In the genomic region with DNA sequence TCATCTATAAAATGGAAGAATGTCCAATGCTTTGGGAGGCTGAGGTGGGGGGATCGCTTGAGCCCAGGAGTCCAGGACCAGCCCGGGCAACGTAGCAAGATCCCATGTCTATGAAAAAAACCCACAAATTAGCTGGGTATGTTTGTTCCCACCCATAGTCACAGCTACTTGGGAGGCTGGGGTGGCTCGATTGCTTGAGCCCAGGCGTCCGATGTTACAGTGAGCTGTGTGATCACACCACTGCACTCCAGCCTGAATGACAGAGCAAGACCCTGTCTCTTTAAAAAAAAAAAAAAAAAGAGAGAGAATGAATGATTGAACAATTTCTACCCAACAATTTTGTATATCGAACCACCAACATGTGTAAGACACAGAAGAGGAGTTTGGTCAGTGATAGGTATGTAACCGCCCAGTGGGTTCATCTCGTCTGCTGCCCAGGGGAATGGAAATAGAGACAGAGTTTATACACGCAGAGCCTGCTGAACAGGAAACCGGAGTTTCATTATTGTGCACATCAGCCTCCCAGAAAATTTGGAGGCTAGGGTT, we compare ENCODE assay signal across 9 cellular contexts. TPM values are rescaled to one million over a fixed set of nuclear protein-coding genes. Genes with fewer than 3 reads are reported as not detected.
DNase-seq lines count a peak whose midpoint lies in the region; TF ChIP-seq lines count a peak whose summit lies in the region.
"Had no signal": no experiment of that assay in that cellular context is flagged by ENCODE, and none has a peak within 500 bp of the region (broad histone marks: within the 10 kb centered on the region; RNA-seq: fewer than 3 reads in every experiment).

No MANE protein-coding gene starts in this region.

- CTCF ChIA-PET in CD8-positive, alpha-beta memory T cell (lab: Charles Lee) = interaction anchor here (0.7 to 1.2 kb wide), 6 partner anchors 19 to 98 kb away, joined by 3 to 5 read pairs (median 4); no protein-coding TSS in a partner anchor

- H3K36me3 Mint-ChIP-seq in CD8-positive, alpha-beta memory T cell = no peaks in the 10 kb centered on the region

- peak overlapping the region; percentile 27 to 90 (median 81) for H3K4me3 Mint-ChIP-seq in CD8-positive, alpha-beta memory T cell

- TF ChIP-seq CTCF in OCI-LY3 (IDR thresholded peaks at IDR 0.05; ENCODE audit: low read depth, low read length) = no peak
- TF ChIP-seq CTCF in parathyroid adenoma (IDR thresholded peaks at IDR 0.05) = no peak

- H3K4me1 Mint-ChIP-seq in CD8-positive, alpha-beta memory T cell = peaks cover 13 to 19% (median 14%) of the 10 kb centered on the region in 3 donors

- H3K27me3 ChIP-seq in CD8-positive, alpha-beta memory T cell (ENCODE audit: insufficient read depth, low read length, poor library complexity, severe bottlenecking) = no peaks in the 10 kb centered on the region
- H3K27me3 ChIP-seq in OCI-LY3 (ENCODE audit: low read depth, low read length) = no peaks in the 10 kb centered on the region
- no peaks in the 10 kb centered on the region for H3K27me3 ChIP-seq in esophagus (ENCODE audit: control insufficient read depth in 1 of 2, insufficient read depth in 2 of 2, low read length in 2 of 2)
- H3K27me3 ChIP-seq in parathyroid adenoma (ENCODE audit: control insufficient read depth, insufficient read depth, low read length) = no peaks in the 10 kb centered on the region

- no peaks in the 10 kb centered on the region for H3K36me3 ChIP-seq in CD8-positive, alpha-beta memory T cell (ENCODE audit: insufficient read depth, low read length)
- H3K36me3 ChIP-seq in OCI-LY3 (replicated peaks; ENCODE audit: low read depth, low read length) (no peaks in the 10 kb centered on the region), esophagus (ENCODE audit: control insufficient read depth in 2 of 2, insufficient read depth in 2 of 2, low read length in 1 of 2) (no peaks in the 10 kb centered on the region), parathyroid adenoma (ENCODE audit: control insufficient read depth, insufficient read depth, low read length) (no peaks in the 10 kb centered on the region)

- H3K4me1 ChIP-seq in CD8-positive, alpha-beta memory T cell (ENCODE audit: insufficient read depth, low read length) = peaks cover 11% of the 10 kb centered on the region
- H3K4me1 ChIP-seq in OCI-LY3 (ENCODE audit: low read length) (peaks cover 14% of the 10 kb centered on the region), esophagus (ENCODE audit: control insufficient read depth in 2 of 2, insufficient read depth in 2 of 2, low read length in 1 of 2) (peaks cover 0 to 3% of the 10 kb centered on the region in 2 donors), parathyroid adenoma (no peaks in the 10 kb centered on the region)

- POLR2A ChIA-PET in CD8-positive, alpha-beta memory T cell (lab: Charles Lee) = interaction anchor here (1.1 to 2.3 kb wide), 4 partner anchors 10 to 43 kb away, joined by 5 to 21 read pairs (median 10); a partner anchor contains a TSS

- no peaks in the 10 kb centered on the region for H3K27me3 Mint-ChIP-seq in CD8-positive, alpha-beta memory T cell

- H2AFZ ChIP-seq in OCI-LY3 (ENCODE audit: low read depth, low read length) = peak overlapping the region; percentile 87; the same call in 1 of the 2 replicates
- peak overlapping the region; percentile 83 for H2AFZ ChIP-seq in parathyroid adenoma

- no peak for DNase-seq in CD8-positive, alpha-beta memory T cell
- no peak for DNase-seq in NCI-H2171 treated with DMSO at 0.1 percent for 48 hours (lab: John Stamatoyannopoulos, UW)
- no peak for DNase-seq in Kasumi-1 (lab: John Stamatoyannopoulos, UW)
- no peak for DNase-seq in HK-2 (ENCODE audit: unreplicated experiment)
- DNase-seq in AG20443 (ENCODE audit: low spot score) = no peak
- DNase-seq: KG1 had no signal

- no peaks in the 10 kb centered on the region for H3K9me3 ChIP-seq in CD8-positive, alpha-beta memory T cell (ENCODE audit: low read length)
- H3K9me3 ChIP-seq in OCI-LY3 (ENCODE audit: insufficient read depth, low read length) (no peaks in the 10 kb centered on the region), esophagus (ENCODE audit: control insufficient read depth in 2 of 2, insufficient read depth in 1 of 2, low read depth in 1 of 2, low read length in 1 of 2) (peaks cover 0 to 2% of the 10 kb centered on the region in 2 donors), parathyroid adenoma (ENCODE audit: control insufficient read depth, low read length) (no peaks in the 10 kb centered on the region)

- H3K27ac ChIP-seq in CD8-positive, alpha-beta memory T cell (ENCODE audit: low read depth, low read length) = peak overlapping the region; percentile 76
- H3K27ac ChIP-seq in OCI-LY3 (ENCODE audit: low read length) (peak overlapping the region; percentile 64), esophagus (ENCODE audit: low read depth in 2 of 2, low read length in 1 of 2) (peak overlapping the region; percentile 11 to 93), parathyroid adenoma (peak overlapping the region; percentile 45)

- H3K9me3 Mint-ChIP-seq in CD8-positive, alpha-beta memory T cell = no peaks in the 10 kb centered on the region

- no peaks in the 10 kb centered on the region for H4K20me1 ChIP-seq in OCI-LY3 (ENCODE audit: insufficient read depth, low read length)

- peak overlapping the region; percentile 83 to 97 (median 95) for H3K27ac Mint-ChIP-seq in CD8-positive, alpha-beta memory T cell

- H3K9ac ChIP-seq in OCI-LY3 (ENCODE audit: low read length) (peak overlapping the region; percentile 92), parathyroid adenoma (no peak overlapping the region)

- peak overlapping the region; percentile 98 for H3K4me2 ChIP-seq in OCI-LY3 (ENCODE audit: low read length)
- peak overlapping the region; percentile 36 for H3K4me2 ChIP-seq in parathyroid adenoma (ENCODE audit: low read length)

- 86 to 87% methylated on average over 11 of the region's 11 CpGs for WGBS in esophagus, 2 donors

- peak overlapping the region; percentile 59 for H3K4me3 ChIP-seq in CD8-positive, alpha-beta memory T cell (ENCODE audit: low read length)
- H3K4me3 ChIP-seq in OCI-LY3 (ENCODE audit: low read length) (peak overlapping the region; percentile 88), esophagus (ENCODE audit: low read depth in 1 of 2, low read length in 2 of 2) (peak overlapping the region in 1 of 2 donors; percentile 29), parathyroid adenoma (ENCODE audit: low read depth, low read length) (no peak overlapping the region)

- no peaks in the 10 kb centered on the region for H3K79me2 ChIP-seq in OCI-LY3 (ENCODE audit: low read length)
- no peaks in the 10 kb centered on the region for H3K79me2 ChIP-seq in parathyroid adenoma

RNA-seq across cellular contexts. Expression of a gene that starts 26.2 kb away (rescaled TPM):
- total RNA-seq in CD8-positive, alpha-beta memory T cell = 10 to 100 TPM; 39.7 to 39.9 TPM
- 25.9 TPM for polyA plus RNA-seq in CD8-positive, alpha-beta memory T cell
- polyA plus RNA-seq in esophagus = 10 to 100 TPM; 45.2 to 47.1 TPM

RNA-seq across cellular contexts. Expression of a gene that starts 36.8 kb away (rescaled TPM):
- 10 to 100 TPM in 1 of 2 experiments, 1 to 10 TPM in 1; 9.4 to 10.9 TPM for total RNA-seq in CD8-positive, alpha-beta memory T cell
- polyA plus RNA-seq in CD8-positive, alpha-beta memory T cell = 1,007 TPM
- polyA plus RNA-seq in esophagus = 100 to 1,000 TPM in 1 of 2 donors, 10 to 100 TPM in 1; 90.4 to 129 TPM
